Comparison of ENCODE assay signal across 1 cellular context in the genomic region with DNA sequence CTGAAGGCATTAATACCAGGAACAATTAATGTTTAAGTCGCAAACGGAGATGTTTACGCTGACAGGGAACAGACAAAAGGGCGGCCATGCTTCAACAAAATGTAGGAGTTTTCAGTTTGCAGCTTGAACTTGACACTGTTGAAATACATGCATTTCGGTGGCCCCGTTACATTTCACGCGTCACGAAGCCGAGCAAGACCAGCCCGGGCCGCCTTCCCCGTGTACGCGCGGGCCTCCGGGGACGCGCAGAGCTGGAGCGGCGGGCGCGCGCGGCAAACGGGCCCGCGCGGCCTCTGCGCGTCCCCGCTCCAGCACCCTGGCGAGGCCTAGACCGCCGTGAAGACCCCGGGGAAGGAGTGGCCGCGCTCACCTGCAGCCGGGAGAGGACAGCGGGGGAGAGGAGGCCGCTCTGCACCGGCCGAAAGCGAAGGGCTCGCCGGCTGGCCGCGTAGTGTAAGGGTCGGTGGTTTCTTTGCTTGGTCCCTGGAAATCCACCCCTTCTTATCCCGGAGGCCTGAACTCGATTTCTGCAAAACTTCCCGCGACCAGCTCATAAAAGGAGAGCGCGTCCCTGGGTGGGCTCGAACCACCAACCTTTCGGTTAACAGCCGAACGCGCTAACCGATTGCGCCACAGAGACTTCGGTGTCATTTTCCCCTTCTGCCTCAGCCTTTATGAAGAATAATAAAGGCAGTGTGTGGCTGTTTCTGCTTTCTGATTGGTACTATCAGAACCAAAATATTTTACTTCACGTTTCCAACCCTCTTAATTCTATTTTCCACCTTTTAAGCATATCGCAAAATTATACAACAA.
TF ChIP-seq lines count a peak whose summit lies in the region.

No MANE protein-coding gene starts in this region.

TF ChIP-seq in K562, 482 proteins besides CTCF, POLR2A, EP300 and RAD21 (continued from another document and continues in another):
- TF ChIP-seq, protein P1, sequence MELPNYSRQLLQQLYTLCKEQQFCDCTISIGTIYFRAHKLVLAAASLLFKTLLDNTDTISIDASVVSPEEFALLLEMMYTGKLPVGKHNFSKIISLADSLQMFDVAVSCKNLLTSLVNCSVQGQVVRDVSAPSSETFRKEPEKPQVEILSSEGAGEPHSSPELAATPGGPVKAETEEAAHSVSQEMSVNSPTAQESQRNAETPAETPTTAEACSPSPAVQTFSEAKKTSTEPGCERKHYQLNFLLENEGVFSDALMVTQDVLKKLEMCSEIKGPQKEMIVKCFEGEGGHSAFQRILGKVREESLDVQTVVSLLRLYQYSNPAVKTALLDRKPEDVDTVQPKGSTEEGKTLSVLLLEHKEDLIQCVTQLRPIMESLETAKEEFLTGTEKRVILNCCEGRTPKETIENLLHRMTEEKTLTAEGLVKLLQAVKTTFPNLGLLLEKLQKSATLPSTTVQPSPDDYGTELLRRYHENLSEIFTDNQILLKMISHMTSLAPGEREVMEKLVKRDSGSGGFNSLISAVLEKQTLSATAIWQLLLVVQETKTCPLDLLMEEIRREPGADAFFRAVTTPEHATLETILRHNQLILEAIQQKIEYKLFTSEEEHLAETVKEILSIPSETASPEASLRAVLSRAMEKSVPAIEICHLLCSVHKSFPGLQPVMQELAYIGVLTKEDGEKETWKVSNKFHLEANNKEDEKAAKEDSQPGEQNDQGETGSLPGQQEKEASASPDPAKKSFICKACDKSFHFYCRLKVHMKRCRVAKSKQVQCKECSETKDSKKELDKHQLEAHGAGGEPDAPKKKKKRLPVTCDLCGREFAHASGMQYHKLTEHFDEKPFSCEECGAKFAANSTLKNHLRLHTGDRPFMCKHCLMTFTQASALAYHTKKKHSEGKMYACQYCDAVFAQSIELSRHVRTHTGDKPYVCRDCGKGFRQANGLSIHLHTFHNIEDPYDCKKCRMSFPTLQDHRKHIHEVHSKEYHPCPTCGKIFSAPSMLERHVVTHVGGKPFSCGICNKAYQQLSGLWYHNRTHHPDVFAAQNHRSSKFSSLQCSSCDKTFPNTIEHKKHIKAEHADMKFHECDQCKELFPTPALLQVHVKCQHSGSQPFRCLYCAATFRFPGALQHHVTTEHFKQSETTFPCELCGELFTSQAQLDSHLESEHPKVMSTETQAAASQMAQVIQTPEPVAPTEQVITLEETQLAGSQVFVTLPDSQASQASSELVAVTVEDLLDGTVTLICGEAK (IDR thresholded peaks at IDR 0.05) = peak; percentile 89
- TF ChIP-seq, protein P1 (CRISPR knock-in tag; IDR thresholded peaks at IDR 0.05) = peak; percentile 57; the same call in 1 of the 2 replicates
- TF ChIP-seq ESRRA (IDR thresholded peaks at IDR 0.05; ENCODE audit: borderline replicate concordance, low read depth) (peak; percentile 64; the same call in 1 of the 2 replicates), HNRNPL (IDR thresholded peaks at IDR 0.05; ENCODE audit: low read depth, low read length) (0 out of 2 replicates have a peak, but pooled peaks have one; percentile 39), RHOXF2B (CRISPR knock-in tag; conservative IDR thresholded peaks at IDR 0.05) (no peak), PHF21A (IDR thresholded peaks at IDR 0.05; ENCODE audit: borderline replicate concordance, low read depth) (peak; percentile 77; the same call in 1 of the 2 replicates), GABPB1 (CRISPR knock-in tag; IDR thresholded peaks at IDR 0.05) (peak; percentile 76; the same call in 1 of the 2 replicates), YY1 (IDR thresholded peaks at IDR 0.05; ENCODE audit: borderline replicate concordance in 1 of 3, control insufficient read depth in 1 of 3, extremely low read depth in 1 of 3, insufficient read depth in 3 of 3, insufficient read length in 1 of 3, insufficient replicate concordance in 2 of 3, low read depth in 1 of 3, low read length in 2 of 3) (peak in 1 of 3 experiments; percentile 68), HMG20B (CRISPR knock-in tag; IDR thresholded peaks at IDR 0.05) (no peak), DDX20 (tag; IDR thresholded peaks at IDR 0.05; ENCODE audit: low read depth) (no peak), POLR2AphosphoS5 (IDR thresholded peaks at IDR 0.05; ENCODE audit: control insufficient read depth, insufficient read depth, low read depth, low read length) (peak; percentile 63), CBX1 (IDR thresholded peaks at IDR 0.05; ENCODE audit: low read depth) (peak; percentile 68; the same call in 1 of the 2 replicates), ZSCAN29 (IDR thresholded peaks at IDR 0.05) (peak; percentile 88), MNT (conservative IDR thresholded peaks at IDR 0.05) (peak in 1 of 2 experiments; percentile 50; a peak in 2 of 4 replicates), TBP (optimal IDR thresholded peaks at IDR 0.05; ENCODE audit: low read depth, low read length) (peak; percentile 100), KLF1 (tag; IDR thresholded peaks at IDR 0.05) (0 out of 2 replicates have a peak, but pooled peaks have one; percentile 70), HLTF (IDR thresholded peaks at IDR 0.05) (peak; percentile 77; the same call in 1 of the 2 replicates), MED1 (CRISPR knock-in tag; IDR thresholded peaks at IDR 0.05; ENCODE audit: borderline replicate concordance) (no peak), TARDBP (IDR thresholded peaks at IDR 0.05) (peak; percentile 22; the same call in 1 of the 2 replicates), CHCHD3 (CRISPR knock-in tag; IDR thresholded peaks at IDR 0.05) (no peak), MTA3 (IDR thresholded peaks at IDR 0.05; ENCODE audit: borderline replicate concordance) (no peak; the same call in 1 of the 2 replicates), EZH2 (IDR thresholded peaks at IDR 0.05; ENCODE audit: borderline replicate concordance, low read depth, low read length) (no peak)
- TF ChIP-seq, protein P2, sequence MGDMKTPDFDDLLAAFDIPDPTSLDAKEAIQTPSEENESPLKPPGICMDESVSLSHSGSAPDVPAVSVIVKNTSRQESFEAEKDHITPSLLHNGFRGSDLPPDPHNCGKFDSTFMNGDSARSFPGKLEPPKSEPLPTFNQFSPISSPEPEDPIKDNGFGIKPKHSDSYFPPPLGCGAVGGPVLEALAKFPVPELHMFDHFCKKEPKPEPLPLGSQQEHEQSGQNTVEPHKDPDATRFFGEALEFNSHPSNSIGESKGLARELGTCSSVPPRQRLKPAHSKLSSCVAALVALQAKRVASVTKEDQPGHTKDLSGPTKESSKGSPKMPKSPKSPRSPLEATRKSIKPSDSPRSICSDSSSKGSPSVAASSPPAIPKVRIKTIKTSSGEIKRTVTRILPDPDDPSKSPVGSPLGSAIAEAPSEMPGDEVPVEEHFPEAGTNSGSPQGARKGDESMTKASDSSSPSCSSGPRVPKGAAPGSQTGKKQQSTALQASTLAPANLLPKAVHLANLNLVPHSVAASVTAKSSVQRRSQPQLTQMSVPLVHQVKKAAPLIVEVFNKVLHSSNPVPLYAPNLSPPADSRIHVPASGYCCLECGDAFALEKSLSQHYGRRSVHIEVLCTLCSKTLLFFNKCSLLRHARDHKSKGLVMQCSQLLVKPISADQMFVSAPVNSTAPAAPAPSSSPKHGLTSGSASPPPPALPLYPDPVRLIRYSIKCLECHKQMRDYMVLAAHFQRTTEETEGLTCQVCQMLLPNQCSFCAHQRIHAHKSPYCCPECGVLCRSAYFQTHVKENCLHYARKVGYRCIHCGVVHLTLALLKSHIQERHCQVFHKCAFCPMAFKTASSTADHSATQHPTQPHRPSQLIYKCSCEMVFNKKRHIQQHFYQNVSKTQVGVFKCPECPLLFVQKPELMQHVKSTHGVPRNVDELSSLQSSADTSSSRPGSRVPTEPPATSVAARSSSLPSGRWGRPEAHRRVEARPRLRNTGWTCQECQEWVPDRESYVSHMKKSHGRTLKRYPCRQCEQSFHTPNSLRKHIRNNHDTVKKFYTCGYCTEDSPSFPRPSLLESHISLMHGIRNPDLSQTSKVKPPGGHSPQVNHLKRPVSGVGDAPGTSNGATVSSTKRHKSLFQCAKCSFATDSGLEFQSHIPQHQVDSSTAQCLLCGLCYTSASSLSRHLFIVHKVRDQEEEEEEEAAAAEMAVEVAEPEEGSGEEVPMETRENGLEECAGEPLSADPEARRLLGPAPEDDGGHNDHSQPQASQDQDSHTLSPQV (IDR thresholded peaks at IDR 0.05) = peak; percentile 77
- TF ChIP-seq, protein P3, sequence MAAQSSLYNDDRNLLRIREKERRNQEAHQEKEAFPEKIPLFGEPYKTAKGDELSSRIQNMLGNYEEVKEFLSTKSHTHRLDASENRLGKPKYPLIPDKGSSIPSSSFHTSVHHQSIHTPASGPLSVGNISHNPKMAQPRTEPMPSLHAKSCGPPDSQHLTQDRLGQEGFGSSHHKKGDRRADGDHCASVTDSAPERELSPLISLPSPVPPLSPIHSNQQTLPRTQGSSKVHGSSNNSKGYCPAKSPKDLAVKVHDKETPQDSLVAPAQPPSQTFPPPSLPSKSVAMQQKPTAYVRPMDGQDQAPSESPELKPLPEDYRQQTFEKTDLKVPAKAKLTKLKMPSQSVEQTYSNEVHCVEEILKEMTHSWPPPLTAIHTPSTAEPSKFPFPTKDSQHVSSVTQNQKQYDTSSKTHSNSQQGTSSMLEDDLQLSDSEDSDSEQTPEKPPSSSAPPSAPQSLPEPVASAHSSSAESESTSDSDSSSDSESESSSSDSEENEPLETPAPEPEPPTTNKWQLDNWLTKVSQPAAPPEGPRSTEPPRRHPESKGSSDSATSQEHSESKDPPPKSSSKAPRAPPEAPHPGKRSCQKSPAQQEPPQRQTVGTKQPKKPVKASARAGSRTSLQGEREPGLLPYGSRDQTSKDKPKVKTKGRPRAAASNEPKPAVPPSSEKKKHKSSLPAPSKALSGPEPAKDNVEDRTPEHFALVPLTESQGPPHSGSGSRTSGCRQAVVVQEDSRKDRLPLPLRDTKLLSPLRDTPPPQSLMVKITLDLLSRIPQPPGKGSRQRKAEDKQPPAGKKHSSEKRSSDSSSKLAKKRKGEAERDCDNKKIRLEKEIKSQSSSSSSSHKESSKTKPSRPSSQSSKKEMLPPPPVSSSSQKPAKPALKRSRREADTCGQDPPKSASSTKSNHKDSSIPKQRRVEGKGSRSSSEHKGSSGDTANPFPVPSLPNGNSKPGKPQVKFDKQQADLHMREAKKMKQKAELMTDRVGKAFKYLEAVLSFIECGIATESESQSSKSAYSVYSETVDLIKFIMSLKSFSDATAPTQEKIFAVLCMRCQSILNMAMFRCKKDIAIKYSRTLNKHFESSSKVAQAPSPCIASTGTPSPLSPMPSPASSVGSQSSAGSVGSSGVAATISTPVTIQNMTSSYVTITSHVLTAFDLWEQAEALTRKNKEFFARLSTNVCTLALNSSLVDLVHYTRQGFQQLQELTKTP (IDR thresholded peaks at IDR 0.05; ENCODE audit: low read depth in 1 of 2, partially characterized antibody in 2 of 2) = peak in 1 of 2 experiments; percentile 68
- TF ChIP-seq, protein P4, sequence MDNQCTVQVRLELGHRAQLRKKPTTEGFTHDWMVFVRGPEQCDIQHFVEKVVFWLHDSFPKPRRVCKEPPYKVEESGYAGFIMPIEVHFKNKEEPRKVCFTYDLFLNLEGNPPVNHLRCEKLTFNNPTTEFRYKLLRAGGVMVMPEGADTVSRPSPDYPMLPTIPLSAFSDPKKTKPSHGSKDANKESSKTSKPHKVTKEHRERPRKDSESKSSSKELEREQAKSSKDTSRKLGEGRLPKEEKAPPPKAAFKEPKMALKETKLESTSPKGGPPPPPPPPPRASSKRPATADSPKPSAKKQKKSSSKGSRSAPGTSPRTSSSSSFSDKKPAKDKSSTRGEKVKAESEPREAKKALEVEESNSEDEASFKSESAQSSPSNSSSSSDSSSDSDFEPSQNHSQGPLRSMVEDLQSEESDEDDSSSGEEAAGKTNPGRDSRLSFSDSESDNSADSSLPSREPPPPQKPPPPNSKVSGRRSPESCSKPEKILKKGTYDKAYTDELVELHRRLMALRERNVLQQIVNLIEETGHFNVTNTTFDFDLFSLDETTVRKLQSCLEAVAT (IDR thresholded peaks at IDR 0.05) = peak; percentile 37 to 53; a peak in 1 of 4 replicates
- TF ChIP-seq, protein P5, sequence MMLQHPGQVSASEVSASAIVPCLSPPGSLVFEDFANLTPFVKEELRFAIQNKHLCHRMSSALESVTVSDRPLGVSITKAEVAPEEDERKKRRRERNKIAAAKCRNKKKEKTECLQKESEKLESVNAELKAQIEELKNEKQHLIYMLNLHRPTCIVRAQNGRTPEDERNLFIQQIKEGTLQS (IDR thresholded peaks at IDR 0.05) = peak; percentile 52
- TF ChIP-seq, protein P5 (CRISPR knock-in tag; conservative IDR thresholded peaks at IDR 0.05) = peak; percentile 87
